In genomic region chr14:80946797-80947196, GRCh38 we compare ENCODE assay signal across 1 cellular context.
TF ChIP-seq lines count a peak whose summit lies in the region.

No MANE protein-coding gene starts in this region.

TF ChIP-seq in SK-N-SH treated with all-trans-retinoic acid at 6 μM for 48 hours, 23 proteins besides CTCF, POLR2A, EP300 and RAD21 (continued from another document):
- no peak for TF ChIP-seq CREB5 (CRISPR knock-in tag; IDR thresholded peaks at IDR 0.05; ENCODE audit: low read depth)
TF ChIP-seq in SK-N-SH treated with all-trans-retinoic acid at 6 μM for 48 hours: peak in this region for 0.
